ENCODE assay signal across 1 cellular context in genomic region chr2:218397502-218398436, GRCh38.
TF ChIP-seq lines count a peak whose summit lies in the region.

No MANE protein-coding gene starts in this region.

TF ChIP-seq in endothelial cell of umbilical vein, 7 proteins besides CTCF, POLR2A, EP300 and RAD21:
- no peak for TF ChIP-seq FOS (IDR thresholded peaks at IDR 0.05; ENCODE audit: borderline replicate concordance, insufficient read depth, low read length)
- peak; percentile 56 for TF ChIP-seq POLR2AphosphoS5 (IDR thresholded peaks at IDR 0.05; ENCODE audit: insufficient read depth, low read depth, low read length)
- TF ChIP-seq JUN (IDR thresholded peaks at IDR 0.05; ENCODE audit: borderline replicate concordance, insufficient read depth, insufficient read length, low read depth): no peak
- TF ChIP-seq GATA2 (IDR thresholded peaks at IDR 0.05; ENCODE audit: insufficient read depth, insufficient read length, low read depth, low read length): peak; percentile 69
- no peak for TF ChIP-seq MAX (IDR thresholded peaks at IDR 0.05; ENCODE audit: insufficient read depth, insufficient read length)
- no peak for TF ChIP-seq MYC (IDR thresholded peaks at IDR 0.05; ENCODE audit: low read depth, low read length)
- no peak for TF ChIP-seq EZH2 (IDR thresholded peaks at IDR 0.05; ENCODE audit: borderline replicate concordance, low read depth, low read length, severe bottlenecking)
